In genomic region chr12:61993734-61994345, GRCh38 we compare ENCODE assay signal across 8 cellular contexts.
DNase-seq lines count a peak whose midpoint lies in the region; ATAC-seq and TF ChIP-seq lines count a peak whose summit lies in the region.

No MANE protein-coding gene starts in this region.

- no peaks in the 10 kb centered on the region for H3K79me2 ChIP-seq in osteoblast (ENCODE audit: insufficient read depth, low read length)

- TF ChIP-seq CTCF in astrocyte of the spinal cord (IDR thresholded peaks at IDR 0.05; ENCODE audit: low read depth, low read length) (peak; percentile 56), osteoblast (IDR thresholded peaks at IDR 0.05; ENCODE audit: extremely low read depth, low read depth, low read length) (no peak)

- no peaks in the 10 kb centered on the region for H4K20me1 ChIP-seq in osteoblast (ENCODE audit: insufficient read depth, low read length)

- in situ Hi-C loops in G401 (cut with HindIII; ENCODE audit: low sequenced_read_pairs) (no loop called here), astrocyte of the spinal cord (cut with HindIII; ENCODE audit: low sequenced_read_pairs) (no loop called here)

- no peaks in the 10 kb centered on the region for H3K27me3 ChIP-seq in osteoblast (ENCODE audit: insufficient read depth, low read length)

- H3K27ac ChIP-seq in osteoblast (ENCODE audit: low read depth, low read length): no peak overlapping the region

- no peaks in the 10 kb centered on the region for H3K4me1 ChIP-seq in osteoblast (ENCODE audit: insufficient read depth, low read length)

- H3K4me3 ChIP-seq in astrocyte of the spinal cord (ENCODE audit: low read depth, low read length): no peak overlapping the region
- no peak overlapping the region for H3K4me3 ChIP-seq in osteoblast (ENCODE audit: insufficient read depth, low read length)

- peak; percentile 72 for ATAC-seq in GM21576 (IDR thresholded peaks at IDR 0.05; ENCODE audit: unreplicated experiment)
- peak; percentile 96 for ATAC-seq in left lobe of liver
- no peak for ATAC-seq in GM21737 (IDR thresholded peaks at IDR 0.05; ENCODE audit: unreplicated experiment)

- H3K4me2 ChIP-seq in osteoblast (ENCODE audit: insufficient read depth, low read length): no peak overlapping the region

- no peaks in the 10 kb centered on the region for H3K36me3 ChIP-seq in osteoblast (ENCODE audit: insufficient read depth, low read length)

- no peaks in the 10 kb centered on the region for H3K9me3 ChIP-seq in osteoblast (ENCODE audit: low read depth, low read length)

- H2AFZ ChIP-seq in osteoblast (ENCODE audit: low read length): no peak overlapping the region

- DNase-seq in G401 (ENCODE audit: low spot score) (peak; percentile 10), M059J (ENCODE audit: low read depth) (peak; percentile 15), astrocyte of the spinal cord (ENCODE audit: low read depth, low spot score) (peak; percentile 13), left lobe of liver (ENCODE audit: low spot score) (no peak), osteoblast (ENCODE audit: insufficient read length, low spot score, missing footprints) (no peak)
- DNase-seq in stimulated activated CD4-positive, alpha-beta T cell treated with anti-CD3 and anti-CD28 coated beads, Interleukin-2, amount 100 ng/mL, for 24 hours: no peak

Comparison
In these comparisons a context has a peak if more than half of its experiments do, and no peak if none do; other contexts are left out.
1. DNase-seq: peak in G401 (single experiment), M059J (single experiment) and astrocyte of the spinal cord (single experiment); none in left lobe of liver (single experiment), stimulated activated CD4-positive, alpha-beta T cell treated with anti-CD3 and anti-CD28 coated beads, Interleukin-2, amount 100 ng/mL, for 24 hours (0 of 2) and osteoblast (single experiment).